In the genomic region with DNA sequence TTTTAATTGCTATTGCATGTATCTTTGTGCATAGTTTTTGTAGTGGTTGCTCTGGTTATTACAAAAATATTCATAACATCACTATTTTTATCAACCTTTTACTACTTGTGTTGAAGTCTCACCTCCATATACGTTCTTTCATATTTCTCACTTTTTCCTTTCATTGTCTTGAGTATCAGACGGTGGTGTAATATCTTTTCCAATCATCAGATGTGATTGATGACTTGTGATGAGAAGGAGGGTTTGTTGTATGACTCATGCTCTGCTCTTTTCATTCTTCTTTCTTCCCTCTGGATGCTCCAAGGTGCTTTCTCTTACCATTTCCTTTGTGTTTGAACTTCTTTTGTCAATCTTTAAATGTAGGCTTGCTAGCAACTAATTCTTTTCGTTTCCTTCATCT, we compare ENCODE assay signal across 18 cellular contexts.
DNase-seq lines count a peak whose midpoint lies in the region; ATAC-seq, FAIRE-seq and TF ChIP-seq lines count a peak whose summit lies in the region.
"Had no signal": no experiment of that assay in that cellular context is flagged by ENCODE, and none has a peak within 500 bp of the region (broad histone marks: within the 10 kb centered on the region; RNA-seq: fewer than 3 reads in every experiment).

No MANE protein-coding gene starts in this region.

- FAIRE-seq in RCC 7860 (lab: Jason Lieb, UNC), result peak; percentile 33
- FAIRE-seq: GM12878, GM18507, HepG2, HTR-8/SVneo had no signal

- TF ChIP-seq CTCF in foreskin keratinocyte (conservative IDR thresholded peaks at IDR 0.05) (no peak), WERI-Rb-1 (IDR thresholded peaks at IDR 0.05; ENCODE audit: low read depth, low read length) (no peak), endothelial cell (IDR thresholded peaks at IDR 0.05; ENCODE audit: unreplicated experiment) (no peak)

- H3K36me3 Mint-ChIP-seq in activated naive CD8-positive, alpha-beta T cell treated with anti-CD3 and anti-CD28 coated beads, Interleukin-2, amount 50 U/mL, for 24 hours (ENCODE audit: low read depth), result no peaks in the 10 kb centered on the region
- H3K36me3 Mint-ChIP-seq in activated naive CD8-positive, alpha-beta T cell treated with anti-CD3 and anti-CD28 coated beads for 36 hours, result no peaks in the 10 kb centered on the region
- no peaks in the 10 kb centered on the region for H3K36me3 Mint-ChIP-seq in endothelial cell (ENCODE audit: low read depth, unreplicated experiment)
- H3K36me3 Mint-ChIP-seq: CD4-positive, CD25-positive, alpha-beta regulatory T cell had no signal

- peak overlapping the region; percentile 21 for H3K27ac Mint-ChIP-seq in activated naive CD8-positive, alpha-beta T cell treated with anti-CD3 and anti-CD28 coated beads, Interleukin-2, amount 50 U/mL, for 24 hours
- no peak overlapping the region for H3K27ac Mint-ChIP-seq in activated naive CD8-positive, alpha-beta T cell treated with anti-CD3 and anti-CD28 coated beads for 36 hours
- H3K27ac Mint-ChIP-seq in endothelial cell (ENCODE audit: unreplicated experiment), result no peak overlapping the region
- H3K27ac Mint-ChIP-seq: CD4-positive, CD25-positive, alpha-beta regulatory T cell; GM23338 had no signal

- no peak for DNase-seq in activated naive CD8-positive, alpha-beta T cell treated with anti-CD3 and anti-CD28 coated beads, Interleukin-2, amount 50 U/mL, for 24 hours
- DNase-seq in activated naive CD8-positive, alpha-beta T cell treated with anti-CD3 and anti-CD28 coated beads for 36 hours, result no peak
- DNase-seq in RCC 7860 (ENCODE audit: low spot score) (no peak), foreskin keratinocyte (no peak), WERI-Rb-1 (no peak), endothelial cell (ENCODE audit: low spot score) (no peak)
- DNase-seq in activated CD4-positive, alpha-beta T cell treated with anti-CD3 and anti-CD28 coated beads for 1 hour, result no peak
- DNase-seq: 8988T; ACHN; CD4-positive, CD25-positive, alpha-beta regulatory T cell; DMS53; H7 had no signal

- peaks cover 7% of the 10 kb centered on the region for H3K9me3 Mint-ChIP-seq in activated naive CD8-positive, alpha-beta T cell treated with anti-CD3 and anti-CD28 coated beads, Interleukin-2, amount 50 U/mL, for 24 hours
- H3K9me3 Mint-ChIP-seq in activated naive CD8-positive, alpha-beta T cell treated with anti-CD3 and anti-CD28 coated beads for 36 hours, result peaks cover 2% of the 10 kb centered on the region
- no peaks in the 10 kb centered on the region for H3K9me3 Mint-ChIP-seq in endothelial cell (ENCODE audit: unreplicated experiment)
- H3K9me3 Mint-ChIP-seq: GM23338 had no signal

- H3K27ac ChIP-seq in foreskin keratinocyte (no peak overlapping the region), WERI-Rb-1 (no peak overlapping the region)
- H3K27ac ChIP-seq: BLaER1 treated with 17β-estradiol and CSF1 and Interleukin-3, amounts not matched to agents 10 nM and 100 nM had no signal

- H3K4me1 Mint-ChIP-seq in activated naive CD8-positive, alpha-beta T cell treated with anti-CD3 and anti-CD28 coated beads, Interleukin-2, amount 50 U/mL, for 24 hours, result peaks cover 12% of the 10 kb centered on the region
- H3K4me1 Mint-ChIP-seq in activated naive CD8-positive, alpha-beta T cell treated with anti-CD3 and anti-CD28 coated beads for 36 hours, result peaks cover 4% of the 10 kb centered on the region
- H3K4me1 Mint-ChIP-seq in endothelial cell (ENCODE audit: unreplicated experiment), result no peaks in the 10 kb centered on the region
- H3K4me1 Mint-ChIP-seq: CD4-positive, CD25-positive, alpha-beta regulatory T cell had no signal

- H3K4me3 Mint-ChIP-seq in activated naive CD8-positive, alpha-beta T cell treated with anti-CD3 and anti-CD28 coated beads, Interleukin-2, amount 50 U/mL, for 24 hours, result no peak overlapping the region
- no peak overlapping the region for H3K4me3 Mint-ChIP-seq in activated naive CD8-positive, alpha-beta T cell treated with anti-CD3 and anti-CD28 coated beads for 36 hours
- no peak overlapping the region for H3K4me3 Mint-ChIP-seq in endothelial cell (ENCODE audit: unreplicated experiment)
- H3K4me3 Mint-ChIP-seq: CD4-positive, CD25-positive, alpha-beta regulatory T cell; GM23338 had no signal

- peak; percentile 54 for ATAC-seq in activated naive CD8-positive, alpha-beta T cell treated with anti-CD3 and anti-CD28 coated beads, Interleukin-2, amount 50 U/mL, for 24 hours
- peak; percentile 21 for ATAC-seq in foreskin keratinocyte
- ATAC-seq: GM12878, GM23338, HepG2 had no signal

- H3K27me3 Mint-ChIP-seq in activated naive CD8-positive, alpha-beta T cell treated with anti-CD3 and anti-CD28 coated beads, Interleukin-2, amount 50 U/mL, for 24 hours, result no peaks in the 10 kb centered on the region
- H3K27me3 Mint-ChIP-seq in activated naive CD8-positive, alpha-beta T cell treated with anti-CD3 and anti-CD28 coated beads for 36 hours, result no peaks in the 10 kb centered on the region
- H3K27me3 Mint-ChIP-seq in endothelial cell (ENCODE audit: unreplicated experiment), result peaks cover 2% of the 10 kb centered on the region
- H3K27me3 Mint-ChIP-seq: CD4-positive, CD25-positive, alpha-beta regulatory T cell had no signal

- H3K27me3 ChIP-seq in foreskin keratinocyte, result no peaks in the 10 kb centered on the region
- H3K27me3 ChIP-seq in WERI-Rb-1 (ENCODE audit: insufficient read depth, low read depth, severe bottlenecking), result no peaks in the 10 kb centered on the region
- H3K27me3 ChIP-seq: BLaER1 treated with 17β-estradiol and CSF1 and Interleukin-3, amounts not matched to agents 10 nM and 100 nM had no signal

- H3K4me1 ChIP-seq in foreskin keratinocyte, result no peaks in the 10 kb centered on the region

- H3K36me3 ChIP-seq in WERI-Rb-1, result no peaks in the 10 kb centered on the region

- H3K4me3 ChIP-seq in WERI-Rb-1 (ENCODE audit: low read depth, low read length), result no peak overlapping the region
- H3K4me3 ChIP-seq: BLaER1 treated with 17β-estradiol and CSF1 and Interleukin-3, amounts not matched to agents 10 nM and 100 nM; GM12878; GM23338 had no signal

- no peaks in the 10 kb centered on the region for H3K9me3 ChIP-seq in WERI-Rb-1 (ENCODE audit: severe bottlenecking)
